In genomic region chr11:111785076-111785475, GRCh38 we compare ENCODE assay signal across 18 cellular contexts. TPM values are rescaled to one million over a fixed set of nuclear protein-coding genes. Genes with fewer than 3 reads are reported as not detected.
DNase-seq lines count a peak whose midpoint lies in the region; ATAC-seq and TF ChIP-seq lines count a peak whose summit lies in the region.
"Had no signal": no experiment of that assay in that cellular context is flagged by ENCODE, and none has a peak within 500 bp of the region (broad histone marks: within the 10 kb centered on the region; RNA-seq: fewer than 3 reads in every experiment).

No MANE protein-coding gene starts in this region.

- no peak overlapping the region for H3K4ac ChIP-seq in mesendoderm (ENCODE audit: low read depth, low read length)

- no peak overlapping the region for H3K9ac ChIP-seq in endodermal cell (ENCODE audit: extremely low read depth, low read length, poor library complexity, severe bottlenecking)
- no peak overlapping the region for H3K9ac ChIP-seq in mesendoderm (ENCODE audit: low read length)
- H3K9ac ChIP-seq: GM23248 had no signal

- H3K27me3 Mint-ChIP-seq in endodermal cell (ENCODE audit: insufficient read depth) = no peaks in the 10 kb centered on the region
- H3K27me3 Mint-ChIP-seq: CD4-positive, alpha-beta T cell had no signal

- H2BK5ac ChIP-seq in mesendoderm (ENCODE audit: low read length) = no peak overlapping the region

- no peak for TF ChIP-seq EP300 in stomach (IDR thresholded peaks at IDR 0.05)

- H2BK15ac ChIP-seq in mesendoderm (replicated peaks; ENCODE audit: low read depth) = no peak overlapping the region

- no peak overlapping the region for H3K18ac ChIP-seq in mesendoderm (ENCODE audit: low read length)

- H3K4me2 ChIP-seq in mesendoderm (ENCODE audit: low read length) = no peak overlapping the region

- H3K4me3 Mint-ChIP-seq in endodermal cell = no peak overlapping the region
- H3K4me3 Mint-ChIP-seq: CD4-positive, alpha-beta T cell; H9 had no signal

- no peaks in the 10 kb centered on the region for H3K9me3 Mint-ChIP-seq in endodermal cell
- H3K9me3 Mint-ChIP-seq: CD4-positive, alpha-beta T cell; H9 had no signal

- H3K23ac ChIP-seq in mesendoderm (ENCODE audit: low read length) = no peak overlapping the region

- no peaks in the 10 kb centered on the region for H3K79me1 ChIP-seq in mesendoderm (ENCODE audit: low read length)

- peak; percentile 5 for ATAC-seq in left ventricle myocardium superior

- intact Hi-C loops in left ventricle myocardium superior (cut with micrococcal nuclease) = no loop called here
- intact Hi-C loops in cardiac septum (cut with DNase I) = loop anchor here (5.0 kb wide), 1 partner anchor 37 kb away; no protein-coding TSS in a partner anchor
- intact Hi-C loops in stomach (cut with DNase I; ENCODE audit: low total_unique reads) = loop anchor here (10.0 kb wide), 1 partner anchor 60 kb away; no protein-coding TSS in a partner anchor

- no peaks in the 10 kb centered on the region for H3K9me3 ChIP-seq in endodermal cell (ENCODE audit: control insufficient read depth, low read length)
- H3K9me3 ChIP-seq in stomach = no peaks in the 10 kb centered on the region
- H3K9me3 ChIP-seq: BE2C, Caco-2 had no signal

- peaks cover 32% of the 10 kb centered on the region for H3K4me1 Mint-ChIP-seq in endodermal cell
- H3K4me1 Mint-ChIP-seq: H9 had no signal

- no peaks in the 10 kb centered on the region for H3K36me3 Mint-ChIP-seq in endodermal cell (ENCODE audit: low read depth)

- H2BK120ac ChIP-seq in mesendoderm (ENCODE audit: low read depth, low read length) = no peak overlapping the region

- TF ChIP-seq CTCF in endodermal cell (conservative IDR thresholded peaks at IDR 0.05) (no peak), stomach (IDR thresholded peaks at IDR 0.05) (no peak)

- no peak overlapping the region for H2AK5ac ChIP-seq in mesendoderm (ENCODE audit: low read length)

- H3K56ac ChIP-seq in mesendoderm (ENCODE audit: low read length) = no peak overlapping the region

- no peak overlapping the region for H3K27ac Mint-ChIP-seq in endodermal cell
- H3K27ac Mint-ChIP-seq: CD4-positive, alpha-beta T cell; H9 had no signal

- no peaks in the 10 kb centered on the region for H3K79me2 ChIP-seq in mesendoderm (ENCODE audit: control insufficient read depth, insufficient read depth, low read length)

- DNase-seq in left ventricle myocardium superior = no peak
- no peak for DNase-seq in cardiac septum (ENCODE audit: low spot score)
- peak; percentile 60 for DNase-seq in endodermal cell
- peak; percentile 85 for DNase-seq in mesendoderm
- DNase-seq in GM03348 (ENCODE audit: low spot score) = no peak
- DNase-seq in stomach = no peak
- DNase-seq in occipital lobe (lab: John Stamatoyannopoulos, UW) = no peak
- DNase-seq: BE2C; Caco-2; CD4-positive, alpha-beta T cell; GM23248; H9; NCI-H1105; NCI-H146; NCI-H2081; NCI-H526; OCI-M1 had no signal

- H4K8ac ChIP-seq in mesendoderm (ENCODE audit: low read depth, low read length) = no peak overlapping the region

- H3K4me1 ChIP-seq in endodermal cell (ENCODE audit: control insufficient read depth, insufficient read depth, low read length) = peaks cover 7% of the 10 kb centered on the region
- no peaks in the 10 kb centered on the region for H3K4me1 ChIP-seq in mesendoderm (ENCODE audit: control insufficient read depth, low read depth, low read length)
- H3K4me1 ChIP-seq in stomach = peaks cover 0 to 24% (median 10%) of the 10 kb centered on the region in 4 donors
- H3K4me1 ChIP-seq: Caco-2 had no signal

- H3K27me3 ChIP-seq in endodermal cell (ENCODE audit: control insufficient read depth, insufficient read depth, low read length, poor library complexity, severe bottlenecking) (no peaks in the 10 kb centered on the region), mesendoderm (ENCODE audit: insufficient read depth, low read length, poor library complexity) (no peaks in the 10 kb centered on the region), stomach (no peaks in the 10 kb centered on the region)
- H3K27me3 ChIP-seq: BE2C had no signal

- WGBS in endodermal cell (ENCODE audit: insufficient coverage in 1 of 2, insufficient read length in 1 of 2), 2 experiments = 25% methylated on average over 2 of the region's 2 CpGs; no CpG with 5 or more reads in 1 of the 2 experiments
- no CpG with 5 or more reads among the region's 2 CpGs for WGBS in mesendoderm (ENCODE audit: extremely low coverage, insufficient coverage, low lambda C conversion rate)
- 66 to 84% (median 79%) methylated on average over 2 of the region's 2 CpGs for WGBS in stomach, 5 donors

- H3K4me3 ChIP-seq in endodermal cell (ENCODE audit: low read length) (no peak overlapping the region), mesendoderm (ENCODE audit: low read length) (no peak overlapping the region), stomach (no peak overlapping the region)
- H3K4me3 ChIP-seq: GM23248 had no signal

- no peak for TF ChIP-seq POLR2A in stomach (IDR thresholded peaks at IDR 0.05)

- no peak overlapping the region for H4K5ac ChIP-seq in mesendoderm (ENCODE audit: low read length)

- H3K36me3 ChIP-seq in endodermal cell (ENCODE audit: control insufficient read depth, insufficient read depth, low read length) (no peaks in the 10 kb centered on the region), mesendoderm (ENCODE audit: control insufficient read depth, insufficient read depth, low read length) (no peaks in the 10 kb centered on the region), stomach (peaks cover 0 to 38% (median 24%) of the 10 kb centered on the region in 4 donors)
- H3K36me3 ChIP-seq: BE2C had no signal

- H3K27ac ChIP-seq in endodermal cell (ENCODE audit: low read depth, low read length) (no peak overlapping the region), mesendoderm (ENCODE audit: low read depth, low read length) (no peak overlapping the region), stomach (no peak overlapping the region)
- H3K27ac ChIP-seq: GM23248, HL-60 had no signal

RNA-seq across cellular contexts. Expression of gene PPP2R1B, which starts 18.9 kb away (rescaled TPM):
- total RNA-seq in left ventricle myocardium superior = 7.4 TPM
- total RNA-seq in cardiac septum = 12.9 TPM
- total RNA-seq in endodermal cell = 10 to 100 TPM; 70.0 to 89.7 TPM
- polyA plus RNA-seq in endodermal cell (2013, experiment 1 of 2) = 36.8 TPM
- polyA plus RNA-seq in endodermal cell (2013, experiment 2 of 2) = 37.3 TPM
- polyA plus RNA-seq in mesendoderm (2013, experiment 1 of 2) = 44.6 TPM
- polyA plus RNA-seq in mesendoderm (2013, experiment 2 of 2) = 45.3 TPM
- 10 to 100 TPM in 4 of 5 donors, 1 to 10 TPM in 1; 5.5 to 71.2 (median 41.1) TPM for total RNA-seq in stomach
- polyA plus RNA-seq in stomach = 10 to 100 TPM in 2 of 3 donors, 1 to 10 TPM in 1; 9.6 to 15.3 (median 13.3) TPM
- total RNA-seq in occipital lobe = 17.9 TPM

Comparison
In these comparisons a context has a peak if more than half of its experiments do, and no peak if none do; other contexts are left out.
1. DNase-seq: peak in endodermal cell (single experiment) and mesendoderm (single experiment); none in left ventricle myocardium superior (single experiment), cardiac septum (single experiment), GM03348 (single experiment), stomach (single experiment) and occipital lobe (single experiment).